Comparison of ENCODE assay signal across 24 cellular contexts in genomic region chr3:72452745-72453144, GRCh38.
"Had no signal": no experiment of that assay in that cellular context is flagged by ENCODE, and none has a peak within 500 bp of the region (broad histone marks: within the 10 kb centered on the region; RNA-seq: fewer than 3 reads in every experiment).

No MANE protein-coding gene starts in this region.

- H3K27me3 Mint-ChIP-seq: activated naive CD4-positive, alpha-beta T cell treated with anti-CD3 and anti-CD28 coated beads, Interleukin-2, amount 50 U/mL, for 24 hours had no signal

- H3K27ac ChIP-seq: SK-N-MC had no signal

- H3K9me3 Mint-ChIP-seq: activated CD4-positive, alpha-beta memory T cell treated with anti-CD3 and anti-CD28 coated beads, Interleukin-2, amount 10 ng/mL, durations not matched to agents 7 days and 5 days; activated CD4-positive, alpha-beta T cell treated with anti-CD3 and anti-CD28 coated beads, Interleukin-2, amount 10 ng/mL, durations not matched to agents 7 days and 5 days; activated naive CD4-positive, alpha-beta T cell treated with anti-CD3 and anti-CD28 coated beads, Interleukin-2, amount 50 U/mL, for 24 hours; T-cell had no signal

- DNase-seq: activated CD4-positive, alpha-beta memory T cell treated with anti-CD3 and anti-CD28 coated beads, Interleukin-2, amount 10 ng/mL, durations not matched to agents 7 days and 5 days; activated CD4-positive, alpha-beta T cell treated with anti-CD3 and anti-CD28 coated beads, Interleukin-2, amount 10 ng/mL, durations not matched to agents 7 days and 5 days; activated CD4-positive, CD25-positive, alpha-beta regulatory T cell; activated T-cell treated with anti-CD3 and anti-CD28 coated beads for 4 hours; activated T-cell treated with anti-CD3 and anti-CD28 coated beads, Interleukin-2, amount 50 U/mL, for 48 hours; aorta; central memory CD4-positive, alpha-beta T cell; Karpas-422; MM.1S; NCI-H1105 treated with DMSO at 0.1 percent for 48 hours; NCI-H1436 treated with DMSO at 0.1 percent for 48 hours; NCI-H187; NCI-H2081; NCI-H510A treated with DMSO at 0.1 percent for 48 hours; NCI-H774; NK-92 treated with Interleukin-12 subunit alpha and Interleukin-12 subunit beta, amount 100 ng/mL, for 24 hours; OCI-M1; RPMI8226; T-cell; T1000 had no signal

- H3K27ac Mint-ChIP-seq: activated CD4-positive, alpha-beta memory T cell treated with anti-CD3 and anti-CD28 coated beads, Interleukin-2, amount 10 ng/mL, durations not matched to agents 7 days and 5 days; activated CD4-positive, alpha-beta T cell treated with anti-CD3 and anti-CD28 coated beads, Interleukin-2, amount 10 ng/mL, durations not matched to agents 7 days and 5 days; activated naive CD4-positive, alpha-beta T cell treated with anti-CD3 and anti-CD28 coated beads, Interleukin-2, amount 50 U/mL, for 24 hours; T-cell had no signal

- ATAC-seq: Panc1, Right ventricle myocardium inferior, T-cell had no signal

- H3K4me3 Mint-ChIP-seq: activated CD4-positive, alpha-beta memory T cell treated with anti-CD3 and anti-CD28 coated beads, Interleukin-2, amount 10 ng/mL, durations not matched to agents 7 days and 5 days; activated CD4-positive, alpha-beta T cell treated with anti-CD3 and anti-CD28 coated beads, Interleukin-2, amount 10 ng/mL, durations not matched to agents 7 days and 5 days; activated naive CD4-positive, alpha-beta T cell treated with anti-CD3 and anti-CD28 coated beads, Interleukin-2, amount 50 U/mL, for 24 hours; T-cell had no signal

- H3K36me3 Mint-ChIP-seq: activated naive CD4-positive, alpha-beta T cell treated with anti-CD3 and anti-CD28 coated beads, Interleukin-2, amount 50 U/mL, for 24 hours; T-cell had no signal

- H3K4me3 ChIP-seq: SK-N-MC had no signal
